ENCODE assay signal across 8 cellular contexts in the genomic region with DNA sequence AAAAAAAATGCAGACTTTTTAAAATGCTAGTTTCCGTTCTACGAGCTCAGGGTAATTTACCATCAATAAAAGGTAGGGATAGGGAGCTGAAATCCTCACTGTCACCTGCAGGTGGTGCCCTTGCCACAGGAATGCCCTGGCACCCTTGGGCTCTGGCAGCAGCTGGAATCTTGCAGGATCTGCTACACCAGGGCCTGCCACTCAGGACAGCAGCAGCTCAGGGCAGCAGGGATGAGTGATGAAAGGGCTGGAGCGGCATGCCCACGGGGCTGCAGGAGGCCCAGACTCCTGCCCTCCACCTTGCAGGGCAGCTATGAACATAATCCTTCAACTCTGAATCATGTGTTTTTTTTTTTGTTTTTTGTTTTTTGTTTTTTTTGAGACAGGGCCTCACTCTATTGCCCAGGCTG. TPM values are rescaled to one million over a fixed set of nuclear protein-coding genes. Genes with fewer than 3 reads are reported as not detected.
DNase-seq lines count a peak whose midpoint lies in the region; ATAC-seq and TF ChIP-seq lines count a peak whose summit lies in the region.

No MANE protein-coding gene starts in this region.

- H4K20me1 ChIP-seq in SU-DHL-6 (ENCODE audit: low read depth, low read length): no peaks in the 10 kb centered on the region

- H3K9me3 Mint-ChIP-seq in activated naive CD8-positive, alpha-beta T cell treated with anti-CD3 and anti-CD28 coated beads, Interleukin-2, amount 10 ng/mL, durations not matched to agents 7 days and 5 days: no peaks in the 10 kb centered on the region

- no peak overlapping the region for H2AFZ ChIP-seq in SU-DHL-6 (ENCODE audit: low read depth, low read length, severe bottlenecking)

- no peaks in the 10 kb centered on the region for H3K9me2 ChIP-seq in SU-DHL-6 (replicated peaks; ENCODE audit: insufficient read depth, low read length)

- no peaks in the 10 kb centered on the region for H3K4me1 Mint-ChIP-seq in activated naive CD8-positive, alpha-beta T cell treated with anti-CD3 and anti-CD28 coated beads, Interleukin-2, amount 10 ng/mL, durations not matched to agents 7 days and 5 days

- no peak overlapping the region for H3K27ac Mint-ChIP-seq in activated naive CD8-positive, alpha-beta T cell treated with anti-CD3 and anti-CD28 coated beads, Interleukin-2, amount 10 ng/mL, durations not matched to agents 7 days and 5 days

- POLR2A ChIA-PET in activated naive CD8-positive, alpha-beta T cell treated with anti-CD3 and anti-CD28 coated beads, Interleukin-2, amount 10 ng/mL, durations not matched to agents 7 days and 5 days (lab: Charles Lee): interaction anchor here (0.6 to 1.3 kb wide), 5 partner anchors 14 to 317 kb away, joined by 3 to 4 read pairs (median 3); no protein-coding TSS in a partner anchor

- no peak overlapping the region for H3K4me3 ChIP-seq in SU-DHL-6 (ENCODE audit: insufficient read depth, low read length, poor library complexity, severe bottlenecking)

- H3K36me3 Mint-ChIP-seq in activated naive CD8-positive, alpha-beta T cell treated with anti-CD3 and anti-CD28 coated beads, Interleukin-2, amount 10 ng/mL, durations not matched to agents 7 days and 5 days: no peaks in the 10 kb centered on the region

- no peaks in the 10 kb centered on the region for H3F3A ChIP-seq in SU-DHL-6 (ENCODE audit: insufficient read depth)

- no peak overlapping the region for H3K4me3 Mint-ChIP-seq in activated naive CD8-positive, alpha-beta T cell treated with anti-CD3 and anti-CD28 coated beads, Interleukin-2, amount 10 ng/mL, durations not matched to agents 7 days and 5 days

- DNase-seq in GM10266 (ENCODE audit: extremely low spot score) (peak; percentile 86), NCI-H1105 (lab: John Stamatoyannopoulos, UW) (peak; percentile 55), cardiac septum (ENCODE audit: low spot score) (peak; percentile 82), putamen (ENCODE audit: low spot score) (peak; percentile 84)
- DNase-seq in activated naive CD8-positive, alpha-beta T cell treated with anti-CD3 and anti-CD28 coated beads, Interleukin-2, amount 10 ng/mL, durations not matched to agents 7 days and 5 days: peak; percentile 82

- no peak overlapping the region for H3K4me2 ChIP-seq in SU-DHL-6 (ENCODE audit: low read depth, low read length, poor library complexity, severe bottlenecking)

- peaks cover 2% of the 10 kb centered on the region for H3K27me3 Mint-ChIP-seq in activated naive CD8-positive, alpha-beta T cell treated with anti-CD3 and anti-CD28 coated beads, Interleukin-2, amount 10 ng/mL, durations not matched to agents 7 days and 5 days

- peak; percentile 83 for ATAC-seq in activated naive CD8-positive, alpha-beta T cell treated with anti-CD3 and anti-CD28 coated beads, Interleukin-2, amount 10 ng/mL, durations not matched to agents 7 days and 5 days (ENCODE audit: low read depth)
- ATAC-seq in GM21576 (IDR thresholded peaks at IDR 0.05; ENCODE audit: unreplicated experiment) (no peak), HG02870 (IDR thresholded peaks at IDR 0.05; ENCODE audit: unreplicated experiment) (no peak)

- no peak overlapping the region for H3K9ac ChIP-seq in SU-DHL-6 (ENCODE audit: low read length)

- H3K79me2 ChIP-seq in SU-DHL-6 (ENCODE audit: insufficient read depth, low read length): no peaks in the 10 kb centered on the region

- intact Hi-C loops in cardiac septum (cut with DNase I): loop anchor here (1.0 to 5.0 kb wide), 2 partner anchors 101 to 224 kb away; no protein-coding TSS in a partner anchor

- no peak overlapping the region for H3K27ac ChIP-seq in SU-DHL-6 (ENCODE audit: low read depth, low read length)

- TF ChIP-seq CTCF in GM10266 (IDR thresholded peaks at IDR 0.05; ENCODE audit: control insufficient read depth, insufficient read depth, low read depth, missing control alignments) (peak; percentile 89), SU-DHL-6 (IDR thresholded peaks at IDR 0.05; ENCODE audit: insufficient read depth, low read length, poor library complexity, severe bottlenecking) (peak; percentile 80)

- no peaks in the 10 kb centered on the region for H3K36me3 ChIP-seq in SU-DHL-6 (ENCODE audit: low read length)

- H3K27me3 ChIP-seq in SU-DHL-6 (ENCODE audit: low read length): no peaks in the 10 kb centered on the region

- H3K9me3 ChIP-seq in SU-DHL-6 (ENCODE audit: insufficient read depth, low read length): no peaks in the 10 kb centered on the region

RNA-seq across cellular contexts. Expression of a gene that starts 54.0 kb away (rescaled TPM):
- total RNA-seq in activated naive CD8-positive, alpha-beta T cell treated with anti-CD3 and anti-CD28 coated beads, Interleukin-2, amount 10 ng/mL, durations not matched to agents 7 days and 5 days: 1 to 10 TPM; 1.2 to 2.2 TPM
- 30.9 TPM for total RNA-seq in cardiac septum

Comparison
In these comparisons a context has a peak if more than half of its experiments do, and no peak if none do; other contexts are left out.
1. RNA of a gene that starts 54.0 kb away (total RNA-seq): 30.9 TPM in cardiac septum (single experiment); 1.2 to 2.2 TPM in activated naive CD8-positive, alpha-beta T cell treated with anti-CD3 and anti-CD28 coated beads, Interleukin-2, amount 10 ng/mL, durations not matched to agents 7 days and 5 days; every median in the first group is over 10 times any median in the second.
2. Peak in every context shown above with its lines, with median percentiles within 50 percentile points of each other: DNase-seq.